Comparison of ENCODE assay signal across 8 cellular contexts in the genomic region with DNA sequence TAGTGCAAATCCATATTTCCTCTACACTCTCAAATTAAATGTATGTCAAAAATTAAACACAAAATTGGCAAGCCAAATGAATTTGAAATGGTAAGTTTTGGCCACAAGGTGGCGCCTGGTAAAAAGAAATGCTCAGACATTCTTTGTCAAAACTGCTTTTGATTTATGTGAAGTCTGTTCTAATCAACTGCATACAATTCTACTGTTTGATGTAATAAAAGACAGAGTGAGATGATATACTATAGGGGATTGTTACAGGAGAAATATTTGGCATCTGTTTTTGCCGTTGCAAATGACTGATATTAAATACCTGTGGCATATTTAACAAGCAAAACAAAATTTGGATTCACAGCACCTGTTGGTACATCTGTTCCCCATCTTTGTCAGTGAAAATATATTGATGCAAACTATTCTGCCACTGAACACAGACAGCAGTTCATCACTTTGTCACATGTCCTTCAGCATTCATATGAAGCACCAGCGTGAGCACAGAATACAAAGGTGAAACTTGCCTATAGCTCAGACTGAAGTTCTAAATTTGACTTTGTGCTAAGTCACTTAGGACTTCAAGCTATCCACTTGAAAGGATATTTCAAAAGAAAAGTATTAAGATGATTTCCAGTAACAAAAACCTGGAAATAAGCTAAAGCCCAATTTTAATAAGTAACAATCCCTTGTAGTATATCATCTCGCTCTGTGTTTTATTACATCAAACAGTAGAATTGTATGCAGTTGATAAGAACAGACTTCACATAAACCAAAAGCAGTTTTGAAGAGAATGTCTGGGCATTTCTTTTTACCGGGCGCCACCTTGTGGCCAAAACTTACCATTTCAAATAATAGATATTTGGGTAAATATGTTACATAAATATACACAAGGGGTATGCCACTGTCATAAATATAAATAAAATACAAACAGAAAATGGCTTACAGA. TPM values are rescaled to one million over a fixed set of nuclear protein-coding genes. Genes with fewer than 3 reads are reported as not detected.
DNase-seq lines count a peak whose midpoint lies in the region; ATAC-seq, FAIRE-seq and TF ChIP-seq lines count a peak whose summit lies in the region.

No MANE protein-coding gene starts in this region.

- FAIRE-seq in RCC 7860 (lab: Jason Lieb, UNC): peak; percentile 90

- H3K27ac ChIP-seq in C4-2B (no peak overlapping the region), HL-60 (replicated peaks) (no peak overlapping the region), parathyroid adenoma (peak overlapping the region; percentile 26), upper lobe of right lung (no peak overlapping the region)

- ATAC-seq in upper lobe of right lung: peak; percentile 61
- no peak for ATAC-seq in HG02885 (IDR thresholded peaks at IDR 0.05; ENCODE audit: poor library complexity, unreplicated experiment)

- H3K27me3 ChIP-seq in HL-60 (ENCODE audit: insufficient read depth, poor library complexity, severe bottlenecking) (no peaks in the 10 kb centered on the region), parathyroid adenoma (ENCODE audit: control insufficient read depth, insufficient read depth, low read length) (no peaks in the 10 kb centered on the region), upper lobe of right lung (no peaks in the 10 kb centered on the region)

- no peak overlapping the region for H3K9ac ChIP-seq in parathyroid adenoma

- TF ChIP-seq CTCF in C4-2B (conservative IDR thresholded peaks at IDR 0.05): peak; percentile 85
- peak; percentile 22 for TF ChIP-seq CTCF in HL-60 (IDR thresholded peaks at IDR 0.05; ENCODE audit: insufficient read depth, low read length)
- peak; percentile 66 for TF ChIP-seq CTCF in fibroblast of villous mesenchyme (IDR thresholded peaks at IDR 0.05; ENCODE audit: insufficient read depth, low read depth, low read length)
- peak; percentile 82 for TF ChIP-seq CTCF in parathyroid adenoma (IDR thresholded peaks at IDR 0.05)
- TF ChIP-seq CTCF in upper lobe of right lung (IDR thresholded peaks at IDR 0.05): peak; percentile 84

- H3K79me2 ChIP-seq in parathyroid adenoma: no peaks in the 10 kb centered on the region

- no peaks in the 10 kb centered on the region for H3K36me3 ChIP-seq in parathyroid adenoma (ENCODE audit: control insufficient read depth, insufficient read depth, low read length)
- H3K36me3 ChIP-seq in upper lobe of right lung: peaks cover 32% of the 10 kb centered on the region

- H2AFZ ChIP-seq in parathyroid adenoma: peak overlapping the region; percentile 17

- H3K4me3 ChIP-seq in HL-60 (replicated peaks; ENCODE audit: insufficient read depth, low read length) (no peak overlapping the region), fibroblast of villous mesenchyme (ENCODE audit: low read depth, low read length) (no peak overlapping the region), parathyroid adenoma (ENCODE audit: low read depth, low read length) (no peak overlapping the region), upper lobe of right lung (no peak overlapping the region)

- peak overlapping the region; percentile 11 for H3K4me2 ChIP-seq in parathyroid adenoma (ENCODE audit: low read length)

- no peaks in the 10 kb centered on the region for H3K9me3 ChIP-seq in parathyroid adenoma (ENCODE audit: control insufficient read depth, low read length)
- no peaks in the 10 kb centered on the region for H3K9me3 ChIP-seq in upper lobe of right lung

- DNase-seq in HL-60 (ENCODE audit: low read depth in 1 of 2, low spot score in 1 of 2): peak in 1 of 2 experiments; percentile 43
- peak; percentile 44 for DNase-seq in RCC 7860 (ENCODE audit: low spot score)
- peak; percentile 29 to 31 for DNase-seq in activated T-helper 1 cell treated with anti-CD3 and anti-CD28 coated beads, Interleukin-2, amount 50 U/mL, for 16 hours (ENCODE audit: low read depth in 1 of 2, low spot score in 1 of 2)
- peak; percentile 75 for DNase-seq in fibroblast of villous mesenchyme (ENCODE audit: low read depth)
- no peak for DNase-seq in upper lobe of right lung

- H3K4me1 ChIP-seq in parathyroid adenoma (peaks cover 3% of the 10 kb centered on the region), upper lobe of right lung (peaks cover 10% of the 10 kb centered on the region)

- intact Hi-C loops in upper lobe of right lung (cut with DNase I): loop anchor here (10.0 kb wide), 2 partner anchors 283 to 383 kb away; no protein-coding TSS in a partner anchor

RNA-seq across cellular contexts. Expression of a gene that starts 10.2 kb away (rescaled TPM):
- total RNA-seq in fibroblast of villous mesenchyme (under 0.01 and 0.64 TPM in 2 replicates), upper lobe of right lung (7.8 TPM)

RNA-seq across cellular contexts. Expression of a gene that starts 34.3 kb away (rescaled TPM):
- total RNA-seq in fibroblast of villous mesenchyme (105 and 232 TPM in 2 replicates), upper lobe of right lung (194 TPM)

Comparison
In these comparisons a context has a peak if more than half of its experiments do, and no peak if none do; other contexts are left out.
1. CTCF ChIP-seq: peak in every context shown above with its lines; median percentile 85 in C4-2B; 84 in upper lobe of right lung; 82 in parathyroid adenoma; 66 in fibroblast of villous mesenchyme; 22 in HL-60.